Comparison of ENCODE assay signal across 8 cellular contexts in genomic region chr14:95318870-95319311, GRCh38. TPM values are rescaled to one million over a fixed set of nuclear protein-coding genes. Genes with fewer than 3 reads are reported as not detected.
A peak's percentile ranks its signal among the peaks of the same experiment; 100 is the strongest.
DNase-seq lines count a peak whose midpoint lies in the region; ATAC-seq and TF ChIP-seq lines count a peak whose summit lies in the region.

No MANE protein-coding gene starts in this region.

- DNase-seq in activated CD4-positive, alpha-beta T cell treated with anti-CD3 and anti-CD28 coated beads, Interleukin-2, amount 10 ng/mL, durations not matched to agents 7 days and 5 days: peak; percentile 16
- DNase-seq in activated CD4-positive, alpha-beta T cell treated with anti-CD3 and anti-CD28 coated beads for 48 hours: no peak
- DNase-seq in ascending aorta (ENCODE audit: low spot score in 2 of 2) (no peak), thyroid gland (peak in 1 of 2 donors; percentile 37), DMS 273 (lab: John Stamatoyannopoulos, UW; ENCODE audit: unreplicated experiment) (no peak)

- CTCF ChIA-PET in activated CD4-positive, alpha-beta T cell treated with anti-CD3 and anti-CD28 coated beads, Interleukin-2, amount 10 ng/mL, durations not matched to agents 7 days and 5 days (lab: Charles Lee): interaction anchor here (1.0 kb wide), 1 partner anchor 107 kb away, joined by 3 read pairs; no protein-coding TSS in a partner anchor

- H3K4me1 ChIP-seq in ascending aorta: peaks cover 0 to 3% of the 10 kb centered on the region in 2 donors
- peaks cover 17 to 47% (median 38%) of the 10 kb centered on the region in 4 donors for H3K4me1 ChIP-seq in liver (ENCODE audit: control insufficient read depth in 4 of 4, insufficient read depth in 4 of 4, low read length in 3 of 4)
- H3K4me1 ChIP-seq in thyroid gland: peaks cover 13 to 27% of the 10 kb centered on the region in 2 donors

- H3K9me3 ChIP-seq in ascending aorta (no peaks in the 10 kb centered on the region), liver (ENCODE audit: control insufficient read depth in 4 of 4, low read length in 3 of 4) (no peaks in the 10 kb centered on the region), thyroid gland (no peaks in the 10 kb centered on the region)

- peaks cover 47% of the 10 kb centered on the region for H3K27me3 Mint-ChIP-seq in activated CD4-positive, alpha-beta T cell treated with anti-CD3 and anti-CD28 coated beads, Interleukin-2, amount 10 ng/mL, durations not matched to agents 7 days and 5 days

- POLR2A ChIA-PET in activated CD4-positive, alpha-beta T cell treated with anti-CD3 and anti-CD28 coated beads, Interleukin-2, amount 10 ng/mL, durations not matched to agents 7 days and 5 days (lab: Charles Lee): no interaction called here

- ATAC-seq in HG02798 (IDR thresholded peaks at IDR 0.05; ENCODE audit: poor library complexity, unreplicated experiment) (no peak), GM19324 (IDR thresholded peaks at IDR 0.05; ENCODE audit: low FRiP score, unreplicated experiment) (no peak)

- no peak for TF ChIP-seq RAD21 in liver (IDR thresholded peaks at IDR 0.05)

- no peaks in the 10 kb centered on the region for H3K36me3 Mint-ChIP-seq in activated CD4-positive, alpha-beta T cell treated with anti-CD3 and anti-CD28 coated beads, Interleukin-2, amount 10 ng/mL, durations not matched to agents 7 days and 5 days (ENCODE audit: low read depth)

- no peak for TF ChIP-seq CTCF in ascending aorta (IDR thresholded peaks at IDR 0.05)
- no peak for TF ChIP-seq CTCF in liver (IDR thresholded peaks at IDR 0.05; ENCODE audit: low read depth, low read length, missing input control)
- TF ChIP-seq CTCF in thyroid gland (IDR thresholded peaks at IDR 0.05): no peak

- no peaks in the 10 kb centered on the region for H3K27me3 ChIP-seq in ascending aorta
- no peaks in the 10 kb centered on the region for H3K27me3 ChIP-seq in liver (ENCODE audit: control insufficient read depth in 4 of 4, insufficient read depth in 4 of 4, low read length in 3 of 4)
- no peaks in the 10 kb centered on the region for H3K27me3 ChIP-seq in thyroid gland

- 8% methylated on average over 15 of the region's 15 CpGs for WGBS in liver
- 10 to 12% methylated on average over 11 to 12 of the region's 15 CpGs for WGBS in thyroid gland, 2 donors

- TF ChIP-seq POLR2A in thyroid gland (IDR thresholded peaks at IDR 0.05): no peak

- no peaks in the 10 kb centered on the region for H3K36me3 ChIP-seq in ascending aorta
- no peaks in the 10 kb centered on the region for H3K36me3 ChIP-seq in liver (ENCODE audit: control insufficient read depth in 4 of 4, insufficient read depth in 3 of 4, low read depth in 1 of 4, low read length in 3 of 4)
- H3K36me3 ChIP-seq in thyroid gland: no peaks in the 10 kb centered on the region

- peak overlapping the region; percentile 9 to 17 for H3K27ac ChIP-seq in ascending aorta
- H3K27ac ChIP-seq in liver (ENCODE audit: low read depth in 1 of 2, low read length in 2 of 2): peak overlapping the region; percentile 91 to 95
- H3K27ac ChIP-seq in thyroid gland: peak overlapping the region; percentile 60 to 86 (median 64)

- H3K4me3 ChIP-seq in ascending aorta (peak overlapping the region; percentile 88 to 90), liver (ENCODE audit: low read depth in 1 of 3, low read length in 3 of 3) (peak overlapping the region; percentile 40 to 74 (median 70)), thyroid gland (replicated peaks in 1 of 3) (peak overlapping the region; percentile 61 to 97 (median 78))

- intact Hi-C loops in ascending aorta (cut with DNase I): no loop called here
- intact Hi-C loops in thyroid gland (cut with DNase I): no loop called here

- H3K9me3 Mint-ChIP-seq in activated CD4-positive, alpha-beta T cell treated with anti-CD3 and anti-CD28 coated beads, Interleukin-2, amount 10 ng/mL, durations not matched to agents 7 days and 5 days: no peaks in the 10 kb centered on the region

- peak overlapping the region; percentile 71 to 95 for H3K9ac ChIP-seq in liver (ENCODE audit: low read depth in 1 of 2, low read length in 2 of 2)

- H3K4me3 Mint-ChIP-seq in activated CD4-positive, alpha-beta T cell treated with anti-CD3 and anti-CD28 coated beads, Interleukin-2, amount 10 ng/mL, durations not matched to agents 7 days and 5 days: peak overlapping the region; percentile 68

- peaks cover 23% of the 10 kb centered on the region for H3K4me1 Mint-ChIP-seq in activated CD4-positive, alpha-beta T cell treated with anti-CD3 and anti-CD28 coated beads, Interleukin-2, amount 10 ng/mL, durations not matched to agents 7 days and 5 days

- H3K27ac Mint-ChIP-seq in activated CD4-positive, alpha-beta T cell treated with anti-CD3 and anti-CD28 coated beads, Interleukin-2, amount 10 ng/mL, durations not matched to agents 7 days and 5 days: no peak overlapping the region

TF ChIP-seq in liver, 16 proteins besides CTCF, POLR2A, EP300 and RAD21:
- TF ChIP-seq REST (IDR thresholded peaks at IDR 0.05): no peak
- TF ChIP-seq ATF3 (IDR thresholded peaks at IDR 0.05): no peak
- TF ChIP-seq MAX (IDR thresholded peaks at IDR 0.05): no peak
- no peak for TF ChIP-seq NR2F2 (IDR thresholded peaks at IDR 0.05)
- TF ChIP-seq TAF1 (conservative IDR thresholded peaks at IDR 0.05): no peak
- TF ChIP-seq GABPA (IDR thresholded peaks at IDR 0.05 in 1 of 2, conservative IDR thresholded peaks at IDR 0.05 in 1 of 2): no peak

RNA-seq across cellular contexts. Expression of gene CLMN, which starts 0.8 kb away (rescaled TPM):
- under 1 TPM; 0.42 to 0.94 TPM for total RNA-seq in activated CD4-positive, alpha-beta T cell treated with anti-CD3 and anti-CD28 coated beads, Interleukin-2, amount 10 ng/mL, durations not matched to agents 7 days and 5 days
- 4.7 TPM for total RNA-seq in ascending aorta
- 10 to 100 TPM in 1 of 2 donors, 1 to 10 TPM in 1; 6.0 to 40.1 TPM for total RNA-seq in liver
- 10 to 100 TPM in 1 of 2 donors, 1 to 10 TPM in 1; 8.2 to 41.1 TPM for polyA plus RNA-seq in liver
- total RNA-seq in thyroid gland: 10 to 100 TPM; 15.3 to 29.9 (median 17.8) TPM

Comparison
In these comparisons a context has a peak if more than half of its experiments do, and no peak if none do; other contexts are left out.
1. H3K27ac ChIP-seq: peak in every context shown above with its lines; median percentile 93 in liver; 64 in thyroid gland; 13 in ascending aorta.